ENCODE assay signal across 28 cellular contexts in the genomic region with DNA sequence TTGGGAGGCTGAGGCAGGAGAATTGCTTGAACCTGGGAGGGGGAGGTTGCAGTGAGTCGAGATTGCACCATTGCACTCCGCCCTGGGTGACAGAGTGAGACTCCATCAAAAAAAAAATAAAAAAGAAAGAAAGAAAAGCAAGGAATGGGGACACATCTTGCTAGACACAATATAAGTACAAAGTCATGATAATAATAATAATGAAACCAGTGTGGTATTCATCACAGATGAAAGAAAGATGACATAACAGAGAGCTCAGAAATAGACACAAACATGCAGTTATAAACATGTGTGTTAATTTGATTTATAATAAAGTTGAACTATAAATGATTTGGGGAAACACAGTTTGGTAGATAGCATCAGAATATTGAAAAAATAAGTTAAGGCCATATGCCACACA.
"Had no signal": no experiment of that assay in that cellular context is flagged by ENCODE, and none has a peak within 500 bp of the region (broad histone marks: within the 10 kb centered on the region; RNA-seq: fewer than 3 reads in every experiment).

No MANE protein-coding gene starts in this region.

- H3K9me3 Mint-ChIP-seq: activated naive CD4-positive, alpha-beta T cell treated with anti-CD3 and anti-CD28 coated beads, Interleukin-2, amount 10 ng/mL, durations not matched to agents 7 days and 5 days; activated naive CD4-positive, alpha-beta T cell treated with anti-CD3 and anti-CD28 coated beads, Interleukin-2, amount 50 U/mL, for 72 hours; activated naive CD8-positive, alpha-beta T cell treated with anti-CD3 and anti-CD28 coated beads for 36 hours; T-cell had no signal

- H3K9me3 ChIP-seq: adrenal gland, body of pancreas had no signal

- H3K4me1 Mint-ChIP-seq: activated B cell treated with CpG ODN at 0.5 μM for 24 hours; activated naive CD4-positive, alpha-beta T cell treated with anti-CD3 and anti-CD28 coated beads, Interleukin-2, amount 10 ng/mL, durations not matched to agents 7 days and 5 days had no signal

- ATAC-seq: activated CD8-positive, alpha-beta T cell treated with anti-CD3 and anti-CD28 coated beads for 36 hours; body of pancreas; T-cell had no signal

- H3K36me3 Mint-ChIP-seq: activated CD4-positive, alpha-beta memory T cell treated with anti-CD3 and anti-CD28 coated beads for 36 hours; activated naive CD4-positive, alpha-beta T cell treated with anti-CD3 and anti-CD28 coated beads, Interleukin-2, amount 10 ng/mL, durations not matched to agents 7 days and 5 days; activated naive CD4-positive, alpha-beta T cell treated with anti-CD3 and anti-CD28 coated beads, Interleukin-2, amount 50 U/mL, for 72 hours; activated naive CD8-positive, alpha-beta T cell treated with anti-CD3 and anti-CD28 coated beads for 36 hours; T-cell had no signal

- H3K27me3 Mint-ChIP-seq: activated B cell treated with CpG ODN at 0.5 μM for 24 hours; activated CD4-positive, alpha-beta memory T cell treated with anti-CD3 and anti-CD28 coated beads for 36 hours; activated CD8-positive, alpha-beta T cell treated with anti-CD3 and anti-CD28 coated beads for 36 hours; activated naive CD4-positive, alpha-beta T cell treated with anti-CD3 and anti-CD28 coated beads, Interleukin-2, amount 10 ng/mL, durations not matched to agents 7 days and 5 days; activated naive CD8-positive, alpha-beta T cell treated with anti-CD3 and anti-CD28 coated beads for 36 hours; T-cell had no signal

- H3K27ac Mint-ChIP-seq: activated B cell treated with CpG ODN at 0.5 μM for 24 hours; activated CD4-positive, alpha-beta memory T cell treated with anti-CD3 and anti-CD28 coated beads for 36 hours; activated CD4-positive, alpha-beta T cell treated with anti-CD3 and anti-CD28 coated beads, Interleukin-2, amount 10 ng/mL, durations not matched to agents 7 days and 5 days; activated CD8-positive, alpha-beta T cell treated with anti-CD3 and anti-CD28 coated beads for 36 hours; activated naive CD4-positive, alpha-beta T cell treated with anti-CD3 and anti-CD28 coated beads, Interleukin-2, amount 10 ng/mL, durations not matched to agents 7 days and 5 days; activated naive CD4-positive, alpha-beta T cell treated with anti-CD3 and anti-CD28 coated beads, Interleukin-2, amount 50 U/mL, for 72 hours; activated T-helper 1 cell treated with anti-CD3 and anti-CD28 coated beads, Interleukin-12 subunit alpha, Interleukin-12 subunit beta, Interleukin-2, Interleukin-4 antibody, amounts not matched to agents 30 ng/mL and 10 ng/mL and 1 ng/mL, durations not matched to agents 14 hours and 24 hours and 36 hours; activated T-helper 2 cell treated with anti-CD3 and anti-CD28 coated beads, Interferon-gamma antibody, Interleukin-2, Interleukin-4, amounts not matched to agents 10 μg/mL and 5 μg/mL and 100 μg/mL, durations not matched to agents 14 hours and 24 hours and 36 hours; T-cell; T-helper 2 cell treated with Interferon-gamma antibody and Interleukin-4, amounts not matched to agents 5 μg/mL and 100 μg/mL, for 36 hours had no signal

- H3K4me3 Mint-ChIP-seq: activated B cell treated with CpG ODN at 0.5 μM for 24 hours; activated CD4-positive, alpha-beta memory T cell treated with anti-CD3 and anti-CD28 coated beads for 36 hours; activated CD4-positive, alpha-beta T cell treated with anti-CD3 and anti-CD28 coated beads, Interleukin-2, amount 10 ng/mL, durations not matched to agents 7 days and 5 days; activated CD8-positive, alpha-beta T cell treated with anti-CD3 and anti-CD28 coated beads for 36 hours; activated naive CD4-positive, alpha-beta T cell treated with anti-CD3 and anti-CD28 coated beads, Interleukin-2, amount 10 ng/mL, durations not matched to agents 7 days and 5 days; activated naive CD8-positive, alpha-beta T cell treated with anti-CD3 and anti-CD28 coated beads for 36 hours; activated T-helper 1 cell treated with anti-CD3 and anti-CD28 coated beads, Interleukin-12 subunit alpha, Interleukin-12 subunit beta, Interleukin-2, Interleukin-4 antibody, amounts not matched to agents 30 ng/mL and 10 ng/mL and 1 ng/mL, durations not matched to agents 14 hours and 24 hours and 36 hours; T-cell; T-helper 2 cell treated with Interferon-gamma antibody and Interleukin-4, amounts not matched to agents 5 μg/mL and 100 μg/mL, for 36 hours had no signal

- DNase-seq: activated B cell treated with CpG ODN at 0.5 μM for 24 hours; activated CD4-positive, alpha-beta memory T cell treated with anti-CD3 and anti-CD28 coated beads for 36 hours; activated CD4-positive, alpha-beta T cell treated with anti-CD3 and anti-CD28 coated beads for 4 hours; activated CD4-positive, alpha-beta T cell treated with anti-CD3 and anti-CD28 coated beads, Interleukin-2, amount 10 ng/mL, durations not matched to agents 7 days and 5 days; activated CD4-positive, CD25-positive, alpha-beta regulatory T cell treated with anti-CD3 and anti-CD28 coated beads, Interleukin-2, amount 50 U/mL, for 72 hours; activated CD8-positive, alpha-beta memory T cell treated with anti-CD3 and anti-CD28 coated beads, Interleukin-2, amount 50 U/mL, for 4 hours; activated CD8-positive, alpha-beta T cell treated with anti-CD3 and anti-CD28 coated beads for 36 hours; activated effector memory CD4-positive, alpha-beta T cell treated with Interleukin-2 at 50 U/mL for 16 hours; activated gamma-delta T cell; activated naive CD4-positive, alpha-beta T cell treated with anti-CD3 and anti-CD28 coated beads, Interleukin-2, amount 10 ng/mL, durations not matched to agents 7 days and 5 days; activated naive CD4-positive, alpha-beta T cell treated with Interleukin-2 at 50 U/mL for 16 hours; activated naive CD8-positive, alpha-beta T cell treated with anti-CD3 and anti-CD28 coated beads for 36 hours; activated T-cell treated with anti-CD3 and anti-CD28 coated beads for 4 hours; activated T-cell treated with anti-CD3 and anti-CD28 coated beads, Interleukin-2, amount 50 U/mL, for 1 hour; activated T-cell treated with anti-CD3 and anti-CD28 coated beads, Interleukin-2, amount 50 U/mL, for 48 hours; adrenal gland; amniotic stem cell; aorta; body of pancreas; brain microvascular endothelial cell; central memory CD4-positive, alpha-beta T cell; T-cell; T-helper 2 cell; T-helper 9 cell had no signal
